ENCODE assay signal across 9 cellular contexts in genomic region chr7:100835903-100836811, GRCh38. TPM values are rescaled to one million over a fixed set of nuclear protein-coding genes. Genes with fewer than 3 reads are reported as not detected.
DNase-seq lines count a peak whose midpoint lies in the region; ATAC-seq and TF ChIP-seq lines count a peak whose summit lies in the region.
"Had no signal": no experiment of that assay in that cellular context is flagged by ENCODE, and none has a peak within 500 bp of the region (broad histone marks: within the 10 kb centered on the region; RNA-seq: fewer than 3 reads in every experiment).

No MANE protein-coding gene starts in this region.

- in situ Hi-C loops in GM13977 (cut with MboI; ENCODE audit: low pct_unique_long_range_greater_than_20kb, low sequenced_read_pairs, unreplicated experiment), result no loop called here

- H3K27me3 ChIP-seq in SJCRH30, result no peaks in the 10 kb centered on the region; the same call in 1 of the 2 replicates
- H3K27me3 ChIP-seq in cardiac muscle cell, result no peaks in the 10 kb centered on the region
- H3K27me3 ChIP-seq in ovary, result no peaks in the 10 kb centered on the region

- H3K36me3 ChIP-seq in SJCRH30 (no peaks in the 10 kb centered on the region), cardiac muscle cell (no peaks in the 10 kb centered on the region), ovary (no peaks in the 10 kb centered on the region)

- TF ChIP-seq POLR2A in ovary (IDR thresholded peaks at IDR 0.05), result no peak

- H3K4me3 ChIP-seq in SJCRH30 (peak overlapping the region; percentile 34), cardiac muscle cell (no peak overlapping the region), ovary (no peak overlapping the region)

- peak; percentile 52 for DNase-seq in DMS153 treated with DMSO at 0.1 percent for 48 hours (lab: John Stamatoyannopoulos, UW; ENCODE audit: unreplicated experiment)
- peak; percentile 79 to 80 for DNase-seq in SJCRH30
- peak in 1 of 2 donors; percentile 17 for DNase-seq in cardiac muscle cell (ENCODE audit: low read depth in 1 of 2, low spot score in 1 of 2)
- peak in 4 of 5 donors; percentile 43 to 57 (median 52) for DNase-seq in ovary
- no peak for DNase-seq in NCI-H1092 treated with DMSO at 0.1 percent for 48 hours (lab: John Stamatoyannopoulos, UW)
- no peak for DNase-seq in kidney glomerular epithelial cell (lab: John Stamatoyannopoulos, UW)
- no peak for DNase-seq in GM13977 (ENCODE audit: low spot score)
- DNase-seq: NCI-H748 treated with DMSO at 0.1 percent for 48 hours had no signal

- no peak for TF ChIP-seq EP300 in ovary (IDR thresholded peaks at IDR 0.05)

- TF ChIP-seq CTCF in cardiac muscle cell (IDR thresholded peaks at IDR 0.05; ENCODE audit: low read depth, low read length), result no peak
- no peak for TF ChIP-seq CTCF in ovary (IDR thresholded peaks at IDR 0.05)
- TF ChIP-seq CTCF in GM13977 (IDR thresholded peaks at IDR 0.05; ENCODE audit: extremely low read depth, insufficient read depth, missing control alignments), result no peak

- WGBS in ovary, 3 donors, result 38 to 61% (median 47%) methylated on average over 17 of the region's 17 CpGs

- H3K9me3 ChIP-seq in SJCRH30 (replicated peaks), result no peaks in the 10 kb centered on the region
- no peaks in the 10 kb centered on the region for H3K9me3 ChIP-seq in cardiac muscle cell (ENCODE audit: low read depth)
- H3K9me3 ChIP-seq in ovary, result no peaks in the 10 kb centered on the region

- intact Hi-C loops in ovary (cut with DNase I), result loop anchor here in 3 of 4 donors (5.0 kb wide), 2 partner anchors 34 to 129 kb away; partner anchors contain the start of gene POP7 (in 1 of the 3)

- ATAC-seq in GM21515 (IDR thresholded peaks at IDR 0.05; ENCODE audit: unreplicated experiment), result no peak

- H3K27ac ChIP-seq in SJCRH30 (peak overlapping the region; percentile 21; the same call in 1 of the 2 replicates), cardiac muscle cell (peak overlapping the region; percentile 59), ovary (peak overlapping the region; percentile 21 to 69)

- H3K4me1 ChIP-seq in SJCRH30, result peaks cover 7% of the 10 kb centered on the region
- H3K4me1 ChIP-seq in cardiac muscle cell (ENCODE audit: low read depth), result peaks cover 17% of the 10 kb centered on the region
- peaks cover 3% of the 10 kb centered on the region for H3K4me1 ChIP-seq in ovary (ENCODE audit: insufficient read depth)

RNA-seq across cellular contexts. Expression of gene EPHB4, which starts 8.8 kb away (rescaled TPM):
- 61.7 and 62.3 TPM in 2 replicates for total RNA-seq in SJCRH30 (2014; rRNA removed; shearing (Covaris generic))
- total RNA-seq in cardiac muscle cell (48.9 and 53.6 TPM in 2 replicates), ovary (100 to 1,000 TPM in 3 of 7 donors, 10 to 100 TPM in 4; 31.0 to 119 (median 89.8) TPM)
- polyA plus RNA-seq in cardiac muscle cell (29.5 and 33.4 TPM in 2 replicates), ovary (10 to 100 TPM; 24.4 to 38.2 TPM)

RNA-seq across cellular contexts. Expression of gene SLC12A9, which starts 16.4 kb away (rescaled TPM):
- total RNA-seq in SJCRH30 (2014; rRNA removed; shearing (Covaris generic)), result 12.2 and 15.0 TPM in 2 replicates
- 18.3 and 19.5 TPM in 2 replicates for total RNA-seq in cardiac muscle cell
- polyA plus RNA-seq in cardiac muscle cell, result 12.5 and 14.6 TPM in 2 replicates
- 10 to 100 TPM; 10.1 to 31.8 (median 26.9) TPM for total RNA-seq in ovary
- 10 to 100 TPM in 1 of 2 donors, 1 to 10 TPM in 1; 4.7 to 20.9 TPM for polyA plus RNA-seq in ovary

RNA-seq across cellular contexts. Expression of gene TRIP6, which starts 31.0 kb away (rescaled TPM):
- 42.1 and 49.3 TPM in 2 replicates for total RNA-seq in SJCRH30 (2014; rRNA removed; shearing (Covaris generic))
- total RNA-seq in cardiac muscle cell (51.9 and 60.1 TPM in 2 replicates), ovary (10 to 100 TPM; 42.9 to 98.8 (median 82.0) TPM)
- polyA plus RNA-seq in cardiac muscle cell (50.2 and 62.2 TPM in 2 replicates), ovary (10 to 100 TPM; 17.3 to 72.5 TPM)

RNA-seq across cellular contexts. Expression of gene SRRT, which starts 38.7 kb away (rescaled TPM):
- total RNA-seq in SJCRH30 (2014; rRNA removed; shearing (Covaris generic)), result 140 and 156 TPM in 2 replicates
- total RNA-seq in cardiac muscle cell (78.6 and 83.1 TPM in 2 replicates), ovary (100 to 1,000 TPM in 5 of 7 donors, 10 to 100 TPM in 2; 74.2 to 191 (median 149) TPM)
- polyA plus RNA-seq in cardiac muscle cell (111 and 148 TPM in 2 replicates), ovary (100 to 1,000 TPM in 1 of 2 donors, 10 to 100 TPM in 1; 45.8 to 111 TPM)

RNA-seq across cellular contexts. Expression of gene UFSP1, which starts 53.4 kb away (rescaled TPM):
- total RNA-seq in SJCRH30 (2014; rRNA removed; shearing (Covaris generic)), result 5.5 and 6.1 TPM in 2 replicates
- total RNA-seq in cardiac muscle cell, result 16.0 and 19.0 TPM in 2 replicates
- polyA plus RNA-seq in cardiac muscle cell, result 3.9 and 9.9 TPM in 2 replicates
- total RNA-seq in ovary, result 1 to 10 TPM; 2.9 to 7.9 (median 4.7) TPM
- polyA plus RNA-seq in ovary, result 1 to 10 TPM in 1 of 2 donors, under 1 TPM in 1; 0.38 to 1.8 TPM

Comparison
In these comparisons a context has a peak if more than half of its experiments do, and no peak if none do; other contexts are left out.
1. DNase-seq: peak in DMS153 treated with DMSO at 0.1 percent for 48 hours (single experiment), SJCRH30 (2 of 2) and ovary (4 of 5); none in NCI-H1092 treated with DMSO at 0.1 percent for 48 hours (single experiment), kidney glomerular epithelial cell (single experiment) and GM13977 (single experiment).
2. Peak in every context shown above with its lines, with median percentiles within 50 percentile points of each other: H3K27ac ChIP-seq.